In the genomic region with DNA sequence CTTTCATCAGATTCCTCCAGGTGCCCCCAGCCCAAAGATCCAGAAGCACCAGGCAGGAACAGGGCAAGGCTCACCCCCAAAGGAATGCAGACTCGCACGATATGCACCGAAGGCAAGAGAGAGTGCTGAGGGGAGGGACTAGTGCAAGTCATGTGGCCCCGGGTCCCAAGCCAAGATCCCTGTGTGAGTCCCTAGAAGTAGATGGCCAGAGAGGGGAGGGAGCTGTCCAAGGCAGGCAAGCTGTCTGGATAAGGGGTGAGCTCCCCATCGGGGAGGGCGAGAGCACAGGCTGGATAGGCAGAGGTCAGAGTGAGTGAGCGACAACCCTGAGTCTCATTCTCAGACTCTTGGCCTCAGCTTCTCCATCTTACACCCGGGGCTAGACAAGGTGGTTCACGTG, we compare ENCODE assay signal across 16 cellular contexts.
"Had no signal": no experiment of that assay in that cellular context is flagged by ENCODE, and none has a peak within 500 bp of the region (broad histone marks: within the 10 kb centered on the region; RNA-seq: fewer than 3 reads in every experiment).

No MANE protein-coding gene starts in this region.

- H3K27me3 Mint-ChIP-seq: activated naive CD8-positive, alpha-beta T cell treated with anti-CD3 and anti-CD28 coated beads, Interleukin-2, amount 50 U/mL, for 24 hours had no signal

- H3K4me2 ChIP-seq: hepatocyte had no signal

- H3K27ac ChIP-seq: hepatocyte, pancreas, sigmoid colon, testis, upper lobe of right lung, WERI-Rb-1 had no signal

- H3K4me3 ChIP-seq: hepatocyte, pancreas, sigmoid colon, testis, upper lobe of right lung had no signal

- FAIRE-seq: pancreas had no signal

- H3K9me3 ChIP-seq: pancreas, sigmoid colon, testis, upper lobe of right lung had no signal

- H3K79me2 ChIP-seq: hepatocyte had no signal

- H3K9me3 Mint-ChIP-seq: activated naive CD8-positive, alpha-beta T cell treated with anti-CD3 and anti-CD28 coated beads, Interleukin-2, amount 50 U/mL, for 24 hours had no signal

- H3K27me3 ChIP-seq: hepatocyte, pancreas, sigmoid colon, testis had no signal

- H3K4me3 Mint-ChIP-seq: activated naive CD8-positive, alpha-beta T cell treated with anti-CD3 and anti-CD28 coated beads, Interleukin-2, amount 50 U/mL, for 24 hours; stimulated activated memory B cell treated with anti-CD40 and anti-IgM and Interleukin-4, amounts not matched to agents 10 μg/mL and 1 μg/mL and 100 μg/mL, for 72 hours had no signal

- H3K36me3 ChIP-seq: pancreas, sigmoid colon, upper lobe of right lung, WERI-Rb-1 had no signal

- ATAC-seq: activated naive CD8-positive, alpha-beta T cell treated with anti-CD3 and anti-CD28 coated beads, Interleukin-2, amount 50 U/mL, for 24 hours; pancreas; stimulated activated memory B cell treated with anti-CD40 and anti-IgM and Interleukin-4, amounts not matched to agents 10 μg/mL and 1 μg/mL and 100 μg/mL, for 72 hours; upper lobe of right lung had no signal

- H3K36me3 Mint-ChIP-seq: stimulated activated memory B cell treated with anti-CD40 and anti-IgM and Interleukin-4, amounts not matched to agents 10 μg/mL and 1 μg/mL and 100 μg/mL, for 72 hours had no signal

- H3K4me1 ChIP-seq: pancreas, sigmoid colon, testis, upper lobe of right lung had no signal

- H3K27ac Mint-ChIP-seq: activated naive CD8-positive, alpha-beta T cell treated with anti-CD3 and anti-CD28 coated beads, Interleukin-2, amount 50 U/mL, for 24 hours; stimulated activated memory B cell treated with anti-CD40 and anti-IgM and Interleukin-4, amounts not matched to agents 10 μg/mL and 1 μg/mL and 100 μg/mL, for 72 hours had no signal

- H3K4me1 Mint-ChIP-seq: activated naive CD8-positive, alpha-beta T cell treated with anti-CD3 and anti-CD28 coated beads, Interleukin-2, amount 50 U/mL, for 24 hours; stimulated activated memory B cell treated with anti-CD40 and anti-IgM and Interleukin-4, amounts not matched to agents 10 μg/mL and 1 μg/mL and 100 μg/mL, for 72 hours had no signal

- H2AFZ ChIP-seq: hepatocyte had no signal

- DNase-seq: activated CD4-positive, alpha-beta T cell treated with anti-CD3 and anti-CD28 coated beads, Interleukin-2, amount 50 U/mL, for 48 hours; activated naive CD4-positive, alpha-beta T cell treated with Interleukin-2 at 50 U/mL for 16 hours; activated naive CD8-positive, alpha-beta T cell treated with anti-CD3 and anti-CD28 coated beads, Interleukin-2, amount 50 U/mL, for 24 hours; activated T-cell treated with anti-CD3 and anti-CD28 coated beads for 4 hours; anterior cingulate cortex; effector CD8-positive, alpha-beta T cell; islet precursor cell; midbrain; pancreas; sigmoid colon; stimulated activated CD4-positive, alpha-beta T cell treated with anti-CD3 and anti-CD28 coated beads, Interleukin-4, amount 100 ng/mL, for 24 hours; testis; upper lobe of right lung; WERI-Rb-1 had no signal
